ENCODE assay signal across 20 cellular contexts in the genomic region with DNA sequence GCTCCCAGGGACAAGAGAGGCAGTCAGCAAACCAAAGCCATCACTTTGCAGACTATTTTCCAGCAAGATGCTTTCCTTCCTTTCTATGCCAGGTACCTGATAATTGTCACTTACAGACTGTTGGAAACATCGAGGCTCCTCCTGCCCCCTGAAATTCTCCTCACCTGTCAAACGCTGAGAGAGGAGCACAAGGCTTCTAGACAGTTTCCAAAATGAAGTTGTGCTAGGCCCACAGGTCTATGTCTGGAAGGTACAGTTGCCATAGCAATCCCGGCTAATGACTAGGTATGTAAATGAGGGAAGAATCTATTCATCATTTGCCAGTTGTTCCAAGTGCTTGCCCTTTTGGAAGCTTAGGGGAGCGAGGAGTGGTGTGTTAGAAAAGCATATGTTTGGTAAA.
"Had no signal": no experiment of that assay in that cellular context is flagged by ENCODE, and none has a peak within 500 bp of the region (broad histone marks: within the 10 kb centered on the region; RNA-seq: fewer than 3 reads in every experiment).

No MANE protein-coding gene starts in this region.

- H3K27ac ChIP-seq: KMS-11 had no signal

- ATAC-seq: HepG2 had no signal

- DNase-seq: IMR-90, Kasumi-1, MM.1S, NCI-H1092 treated with DMSO at 0.1 percent for 48 hours, NCI-H1436, NCI-H187, NCI-H2029, NCI-H2081 treated with DMSO at 0.1 percent for 48 hours, NCI-H2171, NCI-H226, NCI-H446, NCI-H510A, NCI-H524 treated with DMSO at 0.1 percent for 48 hours, NCI-H774, RPMI8226, SHP77, SK-N-SH, SW 1271 had no signal
